25 cellular contexts compared by ENCODE assay signal in the genomic region with DNA sequence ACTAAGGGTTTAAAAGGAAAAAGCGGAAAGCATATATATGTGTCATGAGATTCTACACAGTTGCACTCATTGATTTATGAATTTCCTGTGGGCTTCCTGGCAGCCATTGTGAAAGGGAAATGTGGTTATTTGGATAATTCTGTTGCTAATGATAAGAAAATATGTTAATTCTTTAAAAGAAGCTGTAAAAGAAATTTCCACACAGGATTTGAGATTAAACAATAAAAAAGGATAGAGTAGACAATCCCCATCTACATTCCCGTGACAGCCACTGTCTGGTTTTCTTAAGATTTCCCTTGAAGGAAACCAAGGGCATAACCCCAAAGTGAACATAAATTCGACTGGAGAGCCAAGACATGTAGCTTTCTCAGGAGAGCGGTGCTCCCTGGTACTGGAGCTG.
"Had no signal": no experiment of that assay in that cellular context is flagged by ENCODE, and none has a peak within 500 bp of the region (broad histone marks: within the 10 kb centered on the region; RNA-seq: fewer than 3 reads in every experiment).

No MANE protein-coding gene starts in this region.

- H3K27ac ChIP-seq: coronary artery, epithelial cell of prostate, heart right ventricle, neutrophil, tibial nerve, uterus had no signal

- H3K9me3 ChIP-seq: heart right ventricle, neutrophil, tibial nerve, uterus had no signal

- H3K27me3 ChIP-seq: heart right ventricle, tibial nerve, uterus had no signal

- FAIRE-seq: frontal cortex, islet of Langerhans had no signal

- H3K27ac Mint-ChIP-seq: activated CD4-positive, alpha-beta memory T cell treated with anti-CD3 and anti-CD28 coated beads, Interleukin-2, amount 10 ng/mL, durations not matched to agents 7 days and 5 days; activated CD4-positive, alpha-beta T cell treated with anti-CD3 and anti-CD28 coated beads for 36 hours; activated naive CD8-positive, alpha-beta T cell treated with anti-CD3 and anti-CD28 coated beads for 36 hours; natural killer cell; T-cell had no signal

- H3K4me1 Mint-ChIP-seq: activated CD4-positive, alpha-beta memory T cell treated with anti-CD3 and anti-CD28 coated beads, Interleukin-2, amount 10 ng/mL, durations not matched to agents 7 days and 5 days; activated CD4-positive, alpha-beta T cell treated with anti-CD3 and anti-CD28 coated beads for 36 hours; activated naive CD8-positive, alpha-beta T cell treated with anti-CD3 and anti-CD28 coated beads for 36 hours; natural killer cell had no signal

- H3K27me3 Mint-ChIP-seq: activated CD4-positive, alpha-beta memory T cell treated with anti-CD3 and anti-CD28 coated beads, Interleukin-2, amount 10 ng/mL, durations not matched to agents 7 days and 5 days; activated CD4-positive, alpha-beta T cell treated with anti-CD3 and anti-CD28 coated beads for 36 hours; activated naive CD8-positive, alpha-beta T cell treated with anti-CD3 and anti-CD28 coated beads for 36 hours; T-cell had no signal

- H3K4me3 ChIP-seq: coronary artery, heart right ventricle, tibial nerve, uterus had no signal

- H3K36me3 Mint-ChIP-seq: natural killer cell had no signal

- H3K36me3 ChIP-seq: uterus had no signal

- H3K4me1 ChIP-seq: tibial nerve, uterus had no signal

- ATAC-seq: activated CD4-positive, alpha-beta T cell treated with anti-CD3 and anti-CD28 coated beads for 36 hours; heart right ventricle; left colon; natural killer cell; T-cell had no signal

- DNase-seq: activated CD4-positive, alpha-beta memory T cell treated with anti-CD3 and anti-CD28 coated beads, Interleukin-2, amount 10 ng/mL, durations not matched to agents 7 days and 5 days; activated CD4-positive, alpha-beta T cell treated with anti-CD3 and anti-CD28 coated beads for 36 hours; activated gamma-delta T cell treated with Interleukin-2 at 50 U/mL for 16 hours; activated naive CD8-positive, alpha-beta T cell treated with anti-CD3 and anti-CD28 coated beads for 36 hours; activated T-cell treated with anti-CD3 and anti-CD28 coated beads, Interleukin-2, amount 50 U/mL, for 48 hours; central memory CD4-positive, alpha-beta T cell; effector CD8-positive, alpha-beta T cell; heart right ventricle; left colon; mammary epithelial cell; natural killer cell; retina; stimulated activated CD4-positive, alpha-beta T cell treated with anti-CD3 and anti-CD28 coated beads, Interleukin-15, amount 100 ng/mL, for 24 hours; stimulated activated CD4-positive, alpha-beta T cell treated with anti-CD3 and anti-CD28 coated beads, Interleukin-4, amount 100 ng/mL, for 1 hour; stimulated activated naive CD4-positive, alpha-beta T cell; substantia nigra; T-cell; uterus had no signal

- H3K4me3 Mint-ChIP-seq: activated CD4-positive, alpha-beta memory T cell treated with anti-CD3 and anti-CD28 coated beads, Interleukin-2, amount 10 ng/mL, durations not matched to agents 7 days and 5 days; activated CD4-positive, alpha-beta T cell treated with anti-CD3 and anti-CD28 coated beads for 36 hours; activated naive CD8-positive, alpha-beta T cell treated with anti-CD3 and anti-CD28 coated beads for 36 hours; brain; natural killer cell; T-cell had no signal

- H3K9me3 Mint-ChIP-seq: activated CD4-positive, alpha-beta memory T cell treated with anti-CD3 and anti-CD28 coated beads, Interleukin-2, amount 10 ng/mL, durations not matched to agents 7 days and 5 days; activated naive CD8-positive, alpha-beta T cell treated with anti-CD3 and anti-CD28 coated beads for 36 hours; natural killer cell; T-cell had no signal
